In genomic region chr4:153127773-153128494, GRCh38 we compare ENCODE assay signal across 8 cellular contexts.
DNase-seq lines count a peak whose midpoint lies in the region; ATAC-seq and TF ChIP-seq lines count a peak whose summit lies in the region.

No MANE protein-coding gene starts in this region.

- H3K9me3 ChIP-seq in Panc1 (ENCODE audit: control insufficient read depth, insufficient read depth, low read depth, low read length) = no peaks in the 10 kb centered on the region

- H3K27ac Mint-ChIP-seq in activated T-cell treated with anti-CD3 and anti-CD28 coated beads, Interleukin-2, amount 50 U/mL, for 72 hours = no peak overlapping the region
- peak overlapping the region; percentile 74 to 96 (median 76) for H3K27ac Mint-ChIP-seq in nephron

- BruUV-seq in Panc1 (replicated peaks; lab: Mats Ljungman, UMichigan) = no TSS peak

- CTCF ChIA-PET in Panc1 (lab: Charles Lee) = interaction anchor here (1.0 to 3.5 kb wide), 6 partner anchors 42 to 192 kb away, joined by 3 to 30 read pairs (median 5); partner anchors contain the start of gene FHDC1

- H3K4me3 ChIP-seq in Panc1 (ENCODE audit: low read depth in 2 of 2, low read length in 2 of 2) = no peak overlapping the region
- H3K4me3 ChIP-seq in fibroblast of mammary gland (ENCODE audit: control insufficient read depth, low read depth, low read length) = no peak overlapping the region

- no peaks in the 10 kb centered on the region for H3K27me3 Mint-ChIP-seq in activated T-cell treated with anti-CD3 and anti-CD28 coated beads, Interleukin-2, amount 50 U/mL, for 72 hours (ENCODE audit: low read depth)
- peaks cover 7% of the 10 kb centered on the region for H3K27me3 Mint-ChIP-seq in nephron (ENCODE audit: low read depth)

- peaks cover 0 to 2% of the 10 kb centered on the region in 2 donors for H3K36me3 Mint-ChIP-seq in activated T-cell treated with anti-CD3 and anti-CD28 coated beads, Interleukin-2, amount 50 U/mL, for 72 hours (ENCODE audit: insufficient read depth in 2 of 2)
- H3K36me3 Mint-ChIP-seq in nephron (ENCODE audit: low read depth) = no peaks in the 10 kb centered on the region

- POLR2A ChIA-PET in Panc1 (lab: Charles Lee) = no interaction called here

- peak; percentile 82 for TF ChIP-seq CTCF in Panc1 (IDR thresholded peaks at IDR 0.05)
- peak; percentile 75 for TF ChIP-seq CTCF in fibroblast of mammary gland (conservative IDR thresholded peaks at IDR 0.05; ENCODE audit: control insufficient read depth, insufficient read depth, low read depth, low read length)
- peak; percentile 80 to 90 (median 85) for TF ChIP-seq CTCF in nephron (IDR thresholded peaks at IDR 0.05; ENCODE audit: unreplicated experiment in 3 of 3)

- 0 out of 2 replicates have a peak overlapping the region, but pooled peaks have one; percentile 29 for H3K27ac ChIP-seq in Panc1 (ENCODE audit: low read length)

- DNase-seq in C1 segment of cervical spinal cord (lab: John Stamatoyannopoulos, UW) (peak in 13 of 14 donors; percentile 23 to 93 (median 76)), Kasumi-1 (lab: John Stamatoyannopoulos, UW) (peak; percentile 84 to 93), Panc1 (ENCODE audit: low read depth, low spot score) (no peak), fibroblast of mammary gland (ENCODE audit: low read depth) (peak; percentile 78)
- DNase-seq in activated T-cell treated with anti-CD3 and anti-CD28 coated beads, Interleukin-2, amount 50 U/mL, for 72 hours = peak; percentile 84 to 86
- peak; percentile 69 for DNase-seq in stimulated activated naive CD4-positive, alpha-beta T cell treated with Interleukin-2 at 50 U/mL for 16 hours (lab: John Stamatoyannopoulos, UW)

- intact Hi-C loops in Panc1 (cut with micrococcal nuclease; ENCODE audit: unreplicated experiment) = loop anchor here (1.0 to 5.0 kb wide), 2 partner anchors 45 to 281 kb away; no protein-coding TSS in a partner anchor

- H3K4me3 Mint-ChIP-seq in activated T-cell treated with anti-CD3 and anti-CD28 coated beads, Interleukin-2, amount 50 U/mL, for 72 hours = no peak overlapping the region
- peak overlapping the region; percentile 47 to 68 (median 66) for H3K4me3 Mint-ChIP-seq in nephron

- peaks cover 2 to 5% of the 10 kb centered on the region in 2 donors for H3K9me3 Mint-ChIP-seq in activated T-cell treated with anti-CD3 and anti-CD28 coated beads, Interleukin-2, amount 50 U/mL, for 72 hours
- no peaks in the 10 kb centered on the region for H3K9me3 Mint-ChIP-seq in nephron

- H3K36me3 ChIP-seq in Panc1 (ENCODE audit: control insufficient read depth, insufficient read depth, low read length) = no peaks in the 10 kb centered on the region

- in situ Hi-C loops in Panc1 (cut with HindIII; ENCODE audit: low pct_unique_long_range_greater_than_20kb, low sequenced_read_pairs) = no loop called here

- no peaks in the 10 kb centered on the region for H3K27me3 ChIP-seq in Panc1 (ENCODE audit: control insufficient read depth, insufficient read depth, low read length)

- H3K4me1 ChIP-seq in Panc1 (ENCODE audit: control insufficient read depth, insufficient read depth, low read length) = no peaks in the 10 kb centered on the region; the same call in 1 of the 2 replicates

- ATAC-seq in GM21360 (IDR thresholded peaks at IDR 0.05; ENCODE audit: unreplicated experiment) (peak; percentile 79), Panc1 (peak; percentile 94)
- peak; percentile 79 to 83 for ATAC-seq in activated T-cell treated with anti-CD3 and anti-CD28 coated beads, Interleukin-2, amount 50 U/mL, for 72 hours (replicated peaks in 1 of 2)

- peaks cover 23% of the 10 kb centered on the region for H3K4me1 Mint-ChIP-seq in activated T-cell treated with anti-CD3 and anti-CD28 coated beads, Interleukin-2, amount 50 U/mL, for 72 hours (ENCODE audit: low read depth)
- peaks cover 8% of the 10 kb centered on the region for H3K4me1 Mint-ChIP-seq in nephron

Comparison
In these comparisons a context has a peak if more than half of its experiments do, and no peak if none do; other contexts are left out.
1. H3K4me3 Mint-ChIP-seq: peak in nephron (3 of 3); none in activated T-cell treated with anti-CD3 and anti-CD28 coated beads, Interleukin-2, amount 50 U/mL, for 72 hours (0 of 2).
2. Peak in every context shown above with its lines, with median percentiles within 50 percentile points of each other: ATAC-seq and CTCF ChIP-seq.